In the genomic region with DNA sequence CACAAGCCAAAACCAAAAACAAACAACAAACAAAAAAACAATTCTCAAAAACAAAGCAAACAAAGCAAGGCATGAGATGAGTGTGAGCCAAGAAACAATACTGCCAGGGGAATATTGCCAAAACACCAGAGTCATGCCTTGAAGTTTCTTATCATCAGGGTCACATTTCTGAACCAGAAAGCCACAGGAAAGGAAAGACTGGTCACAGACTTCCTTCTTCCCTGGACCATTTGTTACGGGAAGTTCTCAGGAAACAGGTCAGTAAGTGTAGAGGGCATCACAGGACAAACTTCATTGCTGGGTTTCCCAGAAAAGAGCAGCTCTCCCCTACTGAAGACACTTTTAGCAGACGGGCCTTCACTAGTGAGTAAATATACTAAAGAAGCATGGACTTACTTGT, we compare ENCODE assay signal across 12 cellular contexts.
DNase-seq lines count a peak whose midpoint lies in the region; ATAC-seq lines count a peak whose summit lies in the region.
"Had no signal": no experiment of that assay in that cellular context is flagged by ENCODE, and none has a peak within 500 bp of the region (broad histone marks: within the 10 kb centered on the region; RNA-seq: fewer than 3 reads in every experiment).

No MANE protein-coding gene starts in this region.

- no peaks in the 10 kb centered on the region for H3K27me3 ChIP-seq in subcutaneous abdominal adipose tissue (ENCODE audit: control insufficient read depth in 5 of 5, insufficient read depth in 4 of 5, low read length in 5 of 5)
- H3K27me3 ChIP-seq: Peyer's patch had no signal

- peak; percentile 71 for ATAC-seq in left lobe of liver

- no peaks in the 10 kb centered on the region for H3K9me3 ChIP-seq in subcutaneous abdominal adipose tissue (ENCODE audit: control insufficient read depth in 5 of 5, low read length in 5 of 5)
- H3K9me3 ChIP-seq: Caco-2, Peyer's patch had no signal

- peaks cover 2 to 33% (median 6%) of the 10 kb centered on the region in 5 donors for H3K4me1 ChIP-seq in subcutaneous abdominal adipose tissue (ENCODE audit: control insufficient read depth in 5 of 5, insufficient read depth in 5 of 5, low read length in 5 of 5)
- H3K4me1 ChIP-seq: Caco-2, Peyer's patch had no signal

- peak; percentile 57 to 77 for DNase-seq in Kasumi-1 (lab: John Stamatoyannopoulos, UW)
- peak in 3 of 61 donors; percentile 31 to 32 (median 31) for DNase-seq in caudate nucleus (lab: John Stamatoyannopoulos, UW)
- DNase-seq in left lobe of liver (ENCODE audit: low spot score): no peak
- DNase-seq in COR-L47 (lab: John Stamatoyannopoulos, UW): no peak
- no peak for DNase-seq in foreskin melanocyte
- no peak for DNase-seq in EL
- no peak for DNase-seq in HuH-7.5 (ENCODE audit: low spot score)
- DNase-seq: Caco-2; effector memory CD4-positive, alpha-beta T cell; NCI-H2081; Peyer's patch had no signal

- H3K4me3 ChIP-seq in subcutaneous abdominal adipose tissue (ENCODE audit: low read depth in 1 of 5, low read length in 5 of 5): no peak overlapping the region
- H3K4me3 ChIP-seq: Peyer's patch had no signal

- H3K36me3 ChIP-seq in subcutaneous abdominal adipose tissue (ENCODE audit: control insufficient read depth in 5 of 5, insufficient read depth in 5 of 5, low read length in 5 of 5): no peaks in the 10 kb centered on the region
- H3K36me3 ChIP-seq: Peyer's patch had no signal

- H3K27ac ChIP-seq in caudate nucleus (ENCODE audit: low read depth, low read length) (peak overlapping the region; percentile 94), subcutaneous abdominal adipose tissue (ENCODE audit: low read depth, low read length) (peak overlapping the region; percentile 85)

- peak overlapping the region in 1 of 5 donors; percentile 6 for H3K9ac ChIP-seq in subcutaneous abdominal adipose tissue (ENCODE audit: low read length in 5 of 5)

Comparison
In these comparisons a context has a peak if more than half of its experiments do, and no peak if none do; other contexts are left out.
1. DNase-seq: peak in Kasumi-1 (2 of 2); none in left lobe of liver (single experiment), COR-L47 (single experiment), foreskin melanocyte (single experiment), EL (single experiment) and HuH-7.5 (single experiment).